In genomic region chrX:21131786-21132185, GRCh38 we compare ENCODE assay signal across 8 cellular contexts.
"Had no signal": no experiment of that assay in that cellular context is flagged by ENCODE, and none has a peak within 500 bp of the region (broad histone marks: within the 10 kb centered on the region; RNA-seq: fewer than 3 reads in every experiment).

No MANE protein-coding gene starts in this region.

- FAIRE-seq: G401.6, GM12878, GM12891, GM12892, GM18507, GM19239 had no signal

- ATAC-seq: GM12878 had no signal

- DNase-seq: GDM1, GF-D8 had no signal

- H3K4me3 ChIP-seq: GM12878 had no signal
